ENCODE assay signal across 9 cellular contexts in the genomic region with DNA sequence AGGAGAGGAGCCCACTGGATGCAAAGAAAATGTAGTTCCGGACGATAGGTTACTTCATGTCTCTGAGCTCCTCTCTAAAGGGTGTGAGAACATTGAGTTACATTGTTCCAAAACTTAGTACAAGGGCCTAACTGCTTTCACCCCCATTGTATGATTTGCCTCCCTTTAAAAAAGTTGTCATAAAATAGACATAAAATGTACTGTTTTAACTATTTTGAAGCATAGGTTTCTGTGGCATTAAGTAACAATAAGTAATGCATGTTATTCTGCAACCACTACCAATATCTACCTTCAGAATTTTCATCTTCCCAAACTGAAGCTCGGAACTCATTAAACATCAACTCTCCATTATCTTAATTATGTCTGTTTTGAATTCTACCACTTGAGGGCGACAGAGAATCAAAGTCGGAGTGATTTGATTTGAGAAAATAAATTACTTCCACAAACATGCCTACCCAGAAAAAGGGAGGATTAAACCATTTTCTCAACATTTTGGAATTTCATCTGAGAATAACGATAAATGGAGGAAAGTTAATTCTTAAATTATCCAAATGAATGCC. TPM values are rescaled to one million over a fixed set of nuclear protein-coding genes. Genes with fewer than 3 reads are reported as not detected.
DNase-seq lines count a peak whose midpoint lies in the region; ATAC-seq and TF ChIP-seq lines count a peak whose summit lies in the region.
"Had no signal": no experiment of that assay in that cellular context is flagged by ENCODE, and none has a peak within 500 bp of the region (broad histone marks: within the 10 kb centered on the region; RNA-seq: fewer than 3 reads in every experiment).

No MANE protein-coding gene starts in this region.

- H2AFZ ChIP-seq in GM23338, result no peak overlapping the region

- H3K4me3 Mint-ChIP-seq in GM23338, result no peak overlapping the region

- H3K36me3 ChIP-seq in BJ (ENCODE audit: control insufficient read depth, insufficient read depth, low read length) (no peaks in the 10 kb centered on the region), GM23338 (ENCODE audit: insufficient read depth) (no peaks in the 10 kb centered on the region)

- no peak overlapping the region for H3K27ac ChIP-seq in GM23338 (ENCODE audit: low read depth)

- no peak overlapping the region for H3K27ac Mint-ChIP-seq in GM23338

- no peaks in the 10 kb centered on the region for H3K79me2 ChIP-seq in GM23338 (replicated peaks; ENCODE audit: insufficient read depth)

- CTCF ChIA-PET in BJ (lab: Yijun Ruan, JAX), result interaction anchor here (0.6 to 5.2 kb wide), 13 partner anchors 9 to 1363 kb away, joined by 3 to 46 read pairs (median 5); a partner anchor contains a TSS

- DNase-seq in BJ (ENCODE audit: low read depth), result no peak
- DNase-seq in GM23338 (ENCODE audit: low spot score), result peak; percentile 70
- DNase-seq in RPMI8226, result peak; percentile 61
- peak; percentile 57 for DNase-seq in fibroblast of mammary gland (ENCODE audit: low read depth)
- DNase-seq in stromal cell of bone marrow (ENCODE audit: low read depth), result peak; percentile 37
- no peak for DNase-seq in hepatic stellate cell (ENCODE audit: low spot score)
- no peak for DNase-seq in left cardiac atrium

- peaks cover 16% of the 10 kb centered on the region for H3K4me1 Mint-ChIP-seq in GM23338

- peaks cover 38% of the 10 kb centered on the region for H3K27me3 Mint-ChIP-seq in GM23338 (ENCODE audit: insufficient read depth, low read depth, poor library complexity)

- H3K9me2 ChIP-seq in GM23338 (ENCODE audit: insufficient read depth), result 0 out of 2 replicates have a peak, but pooled peaks cover 3% of the 10 kb centered on the region

- ATAC-seq in GM23338, result no peak
- no peak for ATAC-seq in HG03175 (IDR thresholded peaks at IDR 0.05; ENCODE audit: unreplicated experiment)
- no peak for ATAC-seq in left cardiac atrium

- peak; percentile 53 for TF ChIP-seq CTCF in BJ (IDR thresholded peaks at IDR 0.05; ENCODE audit: insufficient read depth, low read depth, low read length)
- peak; percentile 59 to 77 for TF ChIP-seq CTCF in GM23338 (conservative IDR thresholded peaks at IDR 0.05; ENCODE audit: low read depth in 2 of 2)
- peak; percentile 67 for TF ChIP-seq CTCF in fibroblast of mammary gland (conservative IDR thresholded peaks at IDR 0.05; ENCODE audit: control insufficient read depth, insufficient read depth, low read depth, low read length)

- no peaks in the 10 kb centered on the region; the same call in 2 of the 3 replicates for H3K9me3 Mint-ChIP-seq in GM23338

- H3K4me2 ChIP-seq in GM23338, result no peak overlapping the region

- H3K4me3 ChIP-seq in BJ (ENCODE audit: low read depth, low read length) (no peak overlapping the region), GM23338 (no peak overlapping the region), fibroblast of mammary gland (ENCODE audit: control insufficient read depth, low read depth, low read length) (no peak overlapping the region)

- no peaks in the 10 kb centered on the region for H3K36me3 Mint-ChIP-seq in GM23338 (ENCODE audit: low read depth)

- POLR2A ChIA-PET in BJ (lab: Charles Lee), result no interaction called here

- H3F3A ChIP-seq in GM23338 (replicated peaks; ENCODE audit: low read depth), result no peaks in the 10 kb centered on the region

- peaks cover 3% of the 10 kb centered on the region for H3K27me3 ChIP-seq in BJ (ENCODE audit: control insufficient read depth, insufficient read depth, low read length)
- peaks cover 49% of the 10 kb centered on the region for H3K27me3 ChIP-seq in GM23338 (ENCODE audit: insufficient read depth)

- intact Hi-C loops in left cardiac atrium (cut with DNase I), result no loop called here

- no peaks in the 10 kb centered on the region; the same call in 1 of the 2 replicates for H4K20me1 ChIP-seq in GM23338 (replicated peaks; ENCODE audit: insufficient read depth)

- peaks cover 17% of the 10 kb centered on the region for H3K4me1 ChIP-seq in GM23338 (ENCODE audit: insufficient read depth)

TF ChIP-seq in GM23338, 12 proteins besides CTCF, POLR2A, EP300 and RAD21 (continues in another document):
- TF ChIP-seq EZH2 (IDR thresholded peaks at IDR 0.05; ENCODE audit: low read depth, unreplicated experiment) (no peak), NANOG (IDR thresholded peaks at IDR 0.05; ENCODE audit: borderline replicate concordance) (no peak), ZNF114 (CRISPR knock-in tag; IDR thresholded peaks at IDR 0.05) (no peak), ZNF331 (CRISPR knock-in tag; IDR thresholded peaks at IDR 0.05; ENCODE audit: low read depth) (no peak), POLR2AphosphoS5 (IDR thresholded peaks at IDR 0.05; ENCODE audit: low read depth) (no peak)
- TF ChIP-seq, protein P1, sequence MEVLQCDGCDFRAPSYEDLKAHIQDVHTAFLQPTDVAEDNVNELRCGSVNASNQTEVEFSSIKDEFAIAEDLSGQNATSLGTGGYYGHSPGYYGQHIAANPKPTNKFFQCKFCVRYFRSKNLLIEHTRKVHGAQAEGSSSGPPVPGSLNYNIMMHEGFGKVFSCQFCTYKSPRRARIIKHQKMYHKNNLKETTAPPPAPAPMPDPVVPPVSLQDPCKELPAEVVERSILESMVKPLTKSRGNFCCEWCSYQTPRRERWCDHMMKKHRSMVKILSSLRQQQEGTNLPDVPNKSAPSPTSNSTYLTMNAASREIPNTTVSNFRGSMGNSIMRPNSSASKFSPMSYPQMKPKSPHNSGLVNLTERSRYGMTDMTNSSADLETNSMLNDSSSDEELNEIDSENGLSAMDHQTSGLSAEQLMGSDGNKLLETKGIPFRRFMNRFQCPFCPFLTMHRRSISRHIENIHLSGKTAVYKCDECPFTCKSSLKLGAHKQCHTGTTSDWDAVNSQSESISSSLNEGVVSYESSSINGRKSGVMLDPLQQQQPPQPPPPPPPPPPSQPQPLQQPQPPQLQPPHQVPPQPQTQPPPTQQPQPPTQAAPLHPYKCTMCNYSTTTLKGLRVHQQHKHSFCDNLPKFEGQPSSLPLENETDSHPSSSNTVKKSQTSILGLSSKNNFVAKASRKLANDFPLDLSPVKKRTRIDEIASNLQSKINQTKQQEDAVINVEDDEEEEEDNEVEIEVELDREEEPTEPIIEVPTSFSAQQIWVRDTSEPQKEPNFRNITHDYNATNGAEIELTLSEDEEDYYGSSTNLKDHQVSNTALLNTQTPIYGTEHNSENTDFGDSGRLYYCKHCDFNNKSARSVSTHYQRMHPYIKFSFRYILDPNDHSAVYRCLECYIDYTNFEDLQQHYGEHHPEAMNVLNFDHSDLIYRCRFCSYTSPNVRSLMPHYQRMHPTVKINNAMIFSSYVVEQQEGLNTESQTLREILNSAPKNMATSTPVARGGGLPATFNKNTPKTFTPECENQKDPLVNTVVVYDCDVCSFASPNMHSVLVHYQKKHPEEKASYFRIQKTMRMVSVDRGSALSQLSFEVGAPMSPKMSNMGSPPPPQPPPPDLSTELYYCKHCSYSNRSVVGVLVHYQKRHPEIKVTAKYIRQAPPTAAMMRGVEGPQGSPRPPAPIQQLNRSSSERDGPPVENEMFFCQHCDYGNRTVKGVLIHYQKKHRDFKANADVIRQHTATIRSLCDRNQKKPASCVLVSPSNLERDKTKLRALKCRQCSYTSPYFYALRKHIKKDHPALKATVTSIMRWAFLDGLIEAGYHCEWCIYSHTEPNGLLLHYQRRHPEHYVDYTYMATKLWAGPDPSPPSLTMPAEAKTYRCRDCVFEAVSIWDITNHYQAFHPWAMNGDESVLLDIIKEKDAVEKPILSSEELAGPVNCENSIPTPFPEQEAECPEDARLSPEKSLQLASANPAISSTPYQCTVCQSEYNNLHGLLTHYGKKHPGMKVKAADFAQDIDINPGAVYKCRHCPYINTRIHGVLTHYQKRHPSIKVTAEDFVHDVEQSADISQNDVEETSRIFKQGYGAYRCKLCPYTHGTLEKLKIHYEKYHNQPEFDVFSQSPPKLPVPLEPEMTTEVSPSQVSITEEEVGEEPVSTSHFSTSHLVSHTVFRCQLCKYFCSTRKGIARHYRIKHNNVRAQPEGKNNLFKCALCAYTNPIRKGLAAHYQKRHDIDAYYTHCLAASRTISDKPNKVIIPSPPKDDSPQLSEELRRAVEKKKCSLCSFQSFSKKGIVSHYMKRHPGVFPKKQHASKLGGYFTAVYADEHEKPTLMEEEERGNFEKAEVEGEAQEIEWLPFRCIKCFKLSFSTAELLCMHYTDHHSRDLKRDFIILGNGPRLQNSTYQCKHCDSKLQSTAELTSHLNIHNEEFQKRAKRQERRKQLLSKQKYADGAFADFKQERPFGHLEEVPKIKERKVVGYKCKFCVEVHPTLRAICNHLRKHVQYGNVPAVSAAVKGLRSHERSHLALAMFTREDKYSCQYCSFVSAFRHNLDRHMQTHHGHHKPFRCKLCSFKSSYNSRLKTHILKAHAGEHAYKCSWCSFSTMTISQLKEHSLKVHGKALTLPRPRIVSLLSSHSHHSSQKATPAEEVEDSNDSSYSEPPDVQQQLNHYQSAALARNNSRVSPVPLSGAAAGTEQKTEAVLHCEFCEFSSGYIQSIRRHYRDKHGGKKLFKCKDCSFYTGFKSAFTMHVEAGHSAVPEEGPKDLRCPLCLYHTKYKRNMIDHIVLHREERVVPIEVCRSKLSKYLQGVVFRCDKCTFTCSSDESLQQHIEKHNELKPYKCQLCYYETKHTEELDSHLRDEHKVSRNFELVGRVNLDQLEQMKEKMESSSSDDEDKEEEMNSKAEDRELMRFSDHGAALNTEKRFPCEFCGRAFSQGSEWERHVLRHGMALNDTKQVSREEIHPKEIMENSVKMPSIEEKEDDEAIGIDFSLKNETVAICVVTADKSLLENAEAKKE (CRISPR knock-in tag; IDR thresholded peaks at IDR 0.05), result no peak
- TF ChIP-seq, protein P2, sequence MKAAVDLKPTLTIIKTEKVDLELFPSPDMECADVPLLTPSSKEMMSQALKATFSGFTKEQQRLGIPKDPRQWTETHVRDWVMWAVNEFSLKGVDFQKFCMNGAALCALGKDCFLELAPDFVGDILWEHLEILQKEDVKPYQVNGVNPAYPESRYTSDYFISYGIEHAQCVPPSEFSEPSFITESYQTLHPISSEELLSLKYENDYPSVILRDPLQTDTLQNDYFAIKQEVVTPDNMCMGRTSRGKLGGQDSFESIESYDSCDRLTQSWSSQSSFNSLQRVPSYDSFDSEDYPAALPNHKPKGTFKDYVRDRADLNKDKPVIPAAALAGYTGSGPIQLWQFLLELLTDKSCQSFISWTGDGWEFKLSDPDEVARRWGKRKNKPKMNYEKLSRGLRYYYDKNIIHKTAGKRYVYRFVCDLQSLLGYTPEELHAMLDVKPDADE (IDR thresholded peaks at IDR 0.05), result no peak

RNA-seq across cellular contexts. Expression of a gene that starts 2.7 kb away (rescaled TPM):
- not detected in 2 replicates for polyA plus RNA-seq in BJ (2011; rRNA removed)
- not detected in 2 replicates for polyA minus RNA-seq in BJ (2011; rRNA and poly(A)+ RNA removed)
- not detected in 2 replicates for total RNA-seq in GM23338 (2014; rRNA removed; shearing (Covaris generic))
- polyA plus RNA-seq in GM23338 (2016; fragmentation: Nextera tagmentation; extraction: Ambion mirVana), result not detected in 2 replicates
- not detected for total RNA-seq in left cardiac atrium

RNA-seq across cellular contexts. Expression of a gene that starts 18.1 kb away (rescaled TPM):
- polyA plus RNA-seq in BJ (2011; rRNA removed) (not detected in 2 replicates), GM23338 (2016; fragmentation: Nextera tagmentation; extraction: Ambion mirVana) (not detected in 2 replicates)
- not detected in 2 replicates for polyA minus RNA-seq in BJ (2011; rRNA and poly(A)+ RNA removed)
- not detected in 2 replicates for total RNA-seq in GM23338 (2014; rRNA removed; shearing (Covaris generic))
- not detected for total RNA-seq in left cardiac atrium
- total RNA-seq: temporal lobe had no signal

RNA-seq across cellular contexts. Expression of a gene that starts 30.1 kb away (rescaled TPM):
- 3,005 and 3,180 TPM in 2 replicates for polyA plus RNA-seq in BJ (2011; rRNA removed)
- polyA minus RNA-seq in BJ (2011; rRNA and poly(A)+ RNA removed), result 596 and 863 TPM in 2 replicates
- total RNA-seq in GM23338 (2014; rRNA removed; shearing (Covaris generic)), result 8.2 and 11.2 TPM in 2 replicates
- 7.6 and 11.3 TPM in 2 replicates for polyA plus RNA-seq in GM23338 (2016; fragmentation: Nextera tagmentation; extraction: Ambion mirVana)
- 10 to 100 TPM; 37.5 to 75.4 TPM for total RNA-seq in left cardiac atrium

Comparison
In these comparisons a context has a peak if more than half of its experiments do, and no peak if none do; other contexts are left out.
1. DNase-seq: peak in GM23338 (single experiment), RPMI8226 (single experiment), fibroblast of mammary gland (single experiment) and stromal cell of bone marrow (single experiment); none in BJ (single experiment), hepatic stellate cell (single experiment) and left cardiac atrium (single experiment).
2. Peak in every context shown above with its lines, with median percentiles within 50 percentile points of each other: CTCF ChIP-seq.